ENCODE assay signal across 18 cellular contexts in the genomic region with DNA sequence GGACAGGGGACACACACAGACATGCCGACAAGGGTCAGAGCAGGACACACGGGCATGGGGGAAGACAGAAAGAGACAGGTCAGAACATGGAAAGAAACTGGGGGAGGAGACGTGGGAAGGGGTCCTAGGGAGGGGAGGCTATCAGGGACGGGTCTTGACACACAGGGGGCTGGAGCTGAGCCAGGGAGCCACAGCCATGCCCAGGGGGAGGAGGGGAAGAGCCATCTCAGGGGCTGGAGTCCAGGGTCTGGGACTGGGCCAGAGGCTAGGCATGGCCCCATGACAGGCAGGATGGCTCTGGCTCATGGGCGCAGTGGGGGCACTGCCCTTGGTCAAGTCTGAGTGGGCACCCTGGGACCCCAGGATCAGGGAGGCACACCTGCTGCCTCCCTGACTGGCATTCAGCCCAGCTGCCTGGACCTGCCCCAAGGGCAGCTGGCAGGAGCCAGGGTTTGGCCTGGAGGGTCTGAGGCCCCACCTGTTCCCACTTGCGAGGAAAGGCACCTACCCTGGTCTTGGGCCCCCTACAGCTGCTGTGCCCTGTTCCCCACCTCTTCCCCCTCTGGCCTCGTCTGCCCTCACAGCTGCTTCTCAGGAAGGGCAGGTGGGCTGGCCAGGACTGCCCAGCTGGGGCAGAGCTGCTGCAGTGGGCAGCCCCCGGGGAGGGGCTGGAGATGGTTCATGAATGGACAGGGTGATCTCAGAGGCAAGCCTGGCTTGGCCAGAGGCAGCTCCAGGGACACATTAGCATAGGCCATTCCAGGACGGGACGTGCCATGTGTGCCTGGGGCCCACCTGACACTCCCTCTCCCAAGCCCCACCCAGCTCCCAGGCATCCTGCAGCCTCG. TPM values are rescaled to one million over a fixed set of nuclear protein-coding genes. Genes with fewer than 3 reads are reported as not detected.
DNase-seq lines count a peak whose midpoint lies in the region; ATAC-seq and TF ChIP-seq lines count a peak whose summit lies in the region.
"Had no signal": no experiment of that assay in that cellular context is flagged by ENCODE, and none has a peak within 500 bp of the region (broad histone marks: within the 10 kb centered on the region; RNA-seq: fewer than 3 reads in every experiment).

No MANE protein-coding gene starts in this region.

- no peak overlapping the region for H3K9ac ChIP-seq in neuronal stem cell (ENCODE audit: low read depth, low read length, poor library complexity)

- peaks cover 28 to 41% of the 10 kb centered on the region in 2 donors for H3K36me3 ChIP-seq in neuronal stem cell (replicated peaks in 1 of 2; ENCODE audit: control insufficient read depth in 2 of 2, insufficient read depth in 2 of 2, low read length in 2 of 2)

- H3K36me3 Mint-ChIP-seq in activated CD8-positive, alpha-beta T cell treated with anti-CD3 and anti-CD28 coated beads, Interleukin-2, amount 10 ng/mL, durations not matched to agents 7 days and 5 days (ENCODE audit: low read depth), result no peaks in the 10 kb centered on the region
- H3K36me3 Mint-ChIP-seq in activated CD8-positive, alpha-beta T cell treated with anti-CD3 and anti-CD28 coated beads for 36 hours (ENCODE audit: low read depth), result no peaks in the 10 kb centered on the region
- H3K36me3 Mint-ChIP-seq in endothelial cell (ENCODE audit: low read depth, unreplicated experiment) (peaks cover 51% of the 10 kb centered on the region), type B pancreatic cell (no peaks in the 10 kb centered on the region)
- no peaks in the 10 kb centered on the region for H3K36me3 Mint-ChIP-seq in CD4-positive, alpha-beta T cell (ENCODE audit: low read depth)
- H3K36me3 Mint-ChIP-seq: immature natural killer cell had no signal

- WGBS in neuronal stem cell (ENCODE audit: extremely low coverage in 2 of 2, insufficient read length in 2 of 2, insufficient replicate concordance in 1 of 2), 2 donors, result no CpG with 5 or more reads among the region's 11 CpGs

- H4K8ac ChIP-seq in neuronal stem cell (ENCODE audit: low read depth, low read length), result no peak overlapping the region

- ATAC-seq in activated CD8-positive, alpha-beta T cell treated with anti-CD3 and anti-CD28 coated beads, Interleukin-2, amount 10 ng/mL, durations not matched to agents 7 days and 5 days, result no peak
- ATAC-seq in activated CD8-positive, alpha-beta T cell treated with anti-CD3 and anti-CD28 coated beads for 36 hours, result no peak
- no peak for ATAC-seq in HG03280 (IDR thresholded peaks at IDR 0.05; ENCODE audit: unreplicated experiment)
- no peak for ATAC-seq in CD4-positive, alpha-beta T cell (ENCODE audit: poor library complexity)

- H3K4me1 Mint-ChIP-seq in activated CD8-positive, alpha-beta T cell treated with anti-CD3 and anti-CD28 coated beads, Interleukin-2, amount 10 ng/mL, durations not matched to agents 7 days and 5 days (ENCODE audit: low read depth), result no peaks in the 10 kb centered on the region
- H3K4me1 Mint-ChIP-seq in activated CD8-positive, alpha-beta T cell treated with anti-CD3 and anti-CD28 coated beads for 36 hours (ENCODE audit: low read depth), result no peaks in the 10 kb centered on the region
- peaks cover 34% of the 10 kb centered on the region for H3K4me1 Mint-ChIP-seq in endothelial cell (ENCODE audit: unreplicated experiment)
- H3K4me1 Mint-ChIP-seq in type B pancreatic cell (ENCODE audit: unreplicated experiment), result peaks cover 15% of the 10 kb centered on the region
- H3K4me1 Mint-ChIP-seq in CD4-positive, alpha-beta T cell (ENCODE audit: low read depth), result no peaks in the 10 kb centered on the region
- H3K4me1 Mint-ChIP-seq: immature natural killer cell had no signal

- DNase-seq in activated CD8-positive, alpha-beta T cell treated with anti-CD3 and anti-CD28 coated beads, Interleukin-2, amount 10 ng/mL, durations not matched to agents 7 days and 5 days, result no peak
- no peak for DNase-seq in activated CD8-positive, alpha-beta T cell treated with anti-CD3 and anti-CD28 coated beads for 36 hours
- no peak for DNase-seq in endothelial cell (ENCODE audit: low spot score)
- no peak for DNase-seq in neuronal stem cell (ENCODE audit: low spot score)
- no peak for DNase-seq in type B pancreatic cell (ENCODE audit: extremely low spot score, unreplicated experiment)
- DNase-seq in CD4-positive, alpha-beta T cell, result no peak
- DNase-seq in T-helper 1 cell, result no peak
- DNase-seq: H7; immature natural killer cell; Karpas-422; NCI-H2029 treated with DMSO at 0.1 percent for 48 hours; NCI-H82; stimulated activated CD4-positive, alpha-beta T cell treated with anti-CD3 and anti-CD28 coated beads, Interleukin-2, amount 100 ng/mL, for 24 hours; stimulated activated CD8-positive, alpha-beta memory T cell treated with anti-CD3 and anti-CD28 coated beads, Interleukin-4, amount 100 ng/mL, for 48 hours; T1000 had no signal

- H3K27me3 ChIP-seq in neuronal stem cell (ENCODE audit: control insufficient read depth in 3 of 3, insufficient read depth in 3 of 3, low read depth in 1 of 3, low read length in 3 of 3), result no peaks in the 10 kb centered on the region
- H3K27me3 ChIP-seq in CD4-positive, alpha-beta T cell (ENCODE audit: control insufficient read depth, insufficient read depth, low read length), result no peaks in the 10 kb centered on the region

- no peak overlapping the region for H3K4ac ChIP-seq in neuronal stem cell (ENCODE audit: low read length)

- H3K27ac ChIP-seq in neuronal stem cell (replicated peaks; ENCODE audit: low read length), result no peak overlapping the region
- no peak overlapping the region for H3K27ac ChIP-seq in CD4-positive, alpha-beta T cell (ENCODE audit: low read depth, low read length)
- H3K27ac ChIP-seq: HL-60 had no signal

- H3K4me3 ChIP-seq in neuronal stem cell (ENCODE audit: low read length in 2 of 2), result no peak overlapping the region

- H3K4me3 Mint-ChIP-seq in activated CD8-positive, alpha-beta T cell treated with anti-CD3 and anti-CD28 coated beads, Interleukin-2, amount 10 ng/mL, durations not matched to agents 7 days and 5 days, result no peak overlapping the region
- no peak overlapping the region for H3K4me3 Mint-ChIP-seq in activated CD8-positive, alpha-beta T cell treated with anti-CD3 and anti-CD28 coated beads for 36 hours
- H3K4me3 Mint-ChIP-seq in endothelial cell (ENCODE audit: unreplicated experiment) (peak overlapping the region; percentile 77), type B pancreatic cell (no peak overlapping the region)
- no peak overlapping the region for H3K4me3 Mint-ChIP-seq in CD4-positive, alpha-beta T cell
- H3K4me3 Mint-ChIP-seq: activated T-helper 1 cell treated with anti-CD3 and anti-CD28 coated beads, Interleukin-12 subunit alpha, Interleukin-12 subunit beta, Interleukin-2, Interleukin-4 antibody, amounts not matched to agents 30 ng/mL and 10 ng/mL and 1 ng/mL, durations not matched to agents 14 hours and 24 hours and 36 hours; immature natural killer cell had no signal

- no peak overlapping the region for H2BK120ac ChIP-seq in neuronal stem cell (ENCODE audit: low read depth, low read length)

- H3K9me3 ChIP-seq in neuronal stem cell (replicated peaks in 1 of 2; ENCODE audit: control insufficient read depth in 2 of 2, insufficient read depth in 1 of 2, low read depth in 1 of 2, low read length in 2 of 2), result no peaks in the 10 kb centered on the region
- no peaks in the 10 kb centered on the region for H3K9me3 ChIP-seq in CD4-positive, alpha-beta T cell (ENCODE audit: control insufficient read depth, low read length)

- H2AK5ac ChIP-seq in neuronal stem cell (ENCODE audit: low read depth, low read length), result peak overlapping the region; percentile 52

- intact Hi-C loops in activated CD8-positive, alpha-beta T cell treated with anti-CD3 and anti-CD28 coated beads for 36 hours (cut with micrococcal nuclease), result no loop called here
- intact Hi-C loops in CD4-positive, alpha-beta T cell (cut with DNase I, micrococcal nuclease), result no loop called here

- H3K79me1 ChIP-seq in neuronal stem cell (ENCODE audit: low read depth, low read length), result no peaks in the 10 kb centered on the region

- H3K23ac ChIP-seq in neuronal stem cell (ENCODE audit: low read depth, low read length, poor library complexity), result no peak overlapping the region

- H2BK15ac ChIP-seq in neuronal stem cell (ENCODE audit: low read length), result no peak overlapping the region

- H3K18ac ChIP-seq in neuronal stem cell (ENCODE audit: low read length), result peak overlapping the region; percentile 66

- H2BK5ac ChIP-seq in neuronal stem cell (ENCODE audit: low read length), result no peak overlapping the region

- no peak overlapping the region for H3K4me2 ChIP-seq in neuronal stem cell (ENCODE audit: insufficient read depth, low read length, poor library complexity, severe bottlenecking)

- CTCF ChIA-PET in activated CD8-positive, alpha-beta T cell treated with anti-CD3 and anti-CD28 coated beads, Interleukin-2, amount 10 ng/mL, durations not matched to agents 7 days and 5 days (lab: Charles Lee), result no interaction called here
- CTCF ChIA-PET in activated CD8-positive, alpha-beta T cell treated with anti-CD3 and anti-CD28 coated beads for 36 hours (lab: Charles Lee), result no interaction called here
- CTCF ChIA-PET in CD4-positive, alpha-beta T cell (lab: Charles Lee), result no interaction called here

- peak overlapping the region; percentile 20 for H3K27ac Mint-ChIP-seq in activated CD8-positive, alpha-beta T cell treated with anti-CD3 and anti-CD28 coated beads, Interleukin-2, amount 10 ng/mL, durations not matched to agents 7 days and 5 days
- H3K27ac Mint-ChIP-seq in activated CD8-positive, alpha-beta T cell treated with anti-CD3 and anti-CD28 coated beads for 36 hours, result no peak overlapping the region
- H3K27ac Mint-ChIP-seq in endothelial cell (ENCODE audit: unreplicated experiment) (peak overlapping the region; percentile 92), type B pancreatic cell (peak overlapping the region; percentile 11)
- H3K27ac Mint-ChIP-seq in CD4-positive, alpha-beta T cell, result no peak overlapping the region
- H3K27ac Mint-ChIP-seq: activated T-helper 1 cell treated with anti-CD3 and anti-CD28 coated beads, Interleukin-12 subunit alpha, Interleukin-12 subunit beta, Interleukin-2, Interleukin-4 antibody, amounts not matched to agents 30 ng/mL and 10 ng/mL and 1 ng/mL, durations not matched to agents 14 hours and 24 hours and 36 hours; immature natural killer cell had no signal

- H2BK12ac ChIP-seq in neuronal stem cell (ENCODE audit: low read length), result no peak overlapping the region

- H2AFZ ChIP-seq in neuronal stem cell (ENCODE audit: low read length), result no peak overlapping the region

- H3K9me3 Mint-ChIP-seq in activated CD8-positive, alpha-beta T cell treated with anti-CD3 and anti-CD28 coated beads, Interleukin-2, amount 10 ng/mL, durations not matched to agents 7 days and 5 days (ENCODE audit: insufficient read depth), result no peaks in the 10 kb centered on the region
- no peaks in the 10 kb centered on the region for H3K9me3 Mint-ChIP-seq in activated CD8-positive, alpha-beta T cell treated with anti-CD3 and anti-CD28 coated beads for 36 hours
- H3K9me3 Mint-ChIP-seq in endothelial cell (ENCODE audit: unreplicated experiment), result no peaks in the 10 kb centered on the region
- no peaks in the 10 kb centered on the region for H3K9me3 Mint-ChIP-seq in type B pancreatic cell
- H3K9me3 Mint-ChIP-seq in CD4-positive, alpha-beta T cell, result no peaks in the 10 kb centered on the region
- H3K9me3 Mint-ChIP-seq: activated T-helper 1 cell treated with anti-CD3 and anti-CD28 coated beads, Interleukin-12 subunit alpha, Interleukin-12 subunit beta, Interleukin-2, Interleukin-4 antibody, amounts not matched to agents 30 ng/mL and 10 ng/mL and 1 ng/mL, durations not matched to agents 14 hours and 24 hours and 36 hours; immature natural killer cell had no signal

- TF ChIP-seq CTCF in activated CD8-positive, alpha-beta T cell treated with anti-CD3 and anti-CD28 coated beads for 36 hours (IDR thresholded peaks at IDR 0.05), result no peak
- TF ChIP-seq CTCF in endothelial cell (IDR thresholded peaks at IDR 0.05; ENCODE audit: unreplicated experiment) (no peak), type B pancreatic cell (conservative IDR thresholded peaks at IDR 0.05) (no peak)
- TF ChIP-seq CTCF in CD4-positive, alpha-beta T cell (IDR thresholded peaks at IDR 0.05), result no peak

- H3K4me1 ChIP-seq in neuronal stem cell (ENCODE audit: control insufficient read depth in 2 of 2, insufficient read depth in 1 of 2, low read depth in 1 of 2, low read length in 2 of 2), result peaks cover 4 to 6% of the 10 kb centered on the region in 2 donors

- H4K91ac ChIP-seq in neuronal stem cell (ENCODE audit: low read depth, low read length, poor library complexity), result no peak overlapping the region

- POLR2A ChIA-PET in activated CD8-positive, alpha-beta T cell treated with anti-CD3 and anti-CD28 coated beads, Interleukin-2, amount 10 ng/mL, durations not matched to agents 7 days and 5 days (lab: Charles Lee), result no interaction called here
- POLR2A ChIA-PET in activated CD8-positive, alpha-beta T cell treated with anti-CD3 and anti-CD28 coated beads for 36 hours (lab: Charles Lee), result no interaction called here
- POLR2A ChIA-PET in CD4-positive, alpha-beta T cell (lab: Charles Lee), result no interaction called here

- no peak overlapping the region for H3K14ac ChIP-seq in neuronal stem cell (ENCODE audit: low read length)

- H3K27me3 Mint-ChIP-seq in activated CD8-positive, alpha-beta T cell treated with anti-CD3 and anti-CD28 coated beads, Interleukin-2, amount 10 ng/mL, durations not matched to agents 7 days and 5 days (ENCODE audit: low read depth), result no peaks in the 10 kb centered on the region
- no peaks in the 10 kb centered on the region for H3K27me3 Mint-ChIP-seq in activated CD8-positive, alpha-beta T cell treated with anti-CD3 and anti-CD28 coated beads for 36 hours
- peaks cover 22% of the 10 kb centered on the region for H3K27me3 Mint-ChIP-seq in endothelial cell (ENCODE audit: unreplicated experiment)
- no peaks in the 10 kb centered on the region for H3K27me3 Mint-ChIP-seq in type B pancreatic cell
- no peaks in the 10 kb centered on the region for H3K27me3 Mint-ChIP-seq in CD4-positive, alpha-beta T cell

RNA-seq across cellular contexts. Expression of a gene that starts 42.9 kb away (rescaled TPM):
- 1 to 10 TPM; 3.2 to 3.8 TPM for total RNA-seq in activated CD8-positive, alpha-beta T cell treated with anti-CD3 and anti-CD28 coated beads, Interleukin-2, amount 10 ng/mL, durations not matched to agents 7 days and 5 days
- 10 to 100 TPM; 52.1 to 59.0 TPM for total RNA-seq in activated CD8-positive, alpha-beta T cell treated with anti-CD3 and anti-CD28 coated beads for 36 hours
- 1,732 TPM for total RNA-seq in endothelial cell (ENCODE audit: unreplicated experiment)
- 11.0 TPM for polyA plus RNA-seq in neuronal stem cell (2013, experiment 1 of 2)
- 10.9 TPM for polyA plus RNA-seq in neuronal stem cell (2013, experiment 2 of 2)
- total RNA-seq in type B pancreatic cell (ENCODE audit: low replicate concordance), result 124 and 130 TPM in 2 replicates
- total RNA-seq in CD4-positive, alpha-beta T cell, result 10 to 100 TPM; 10.8 to 11.0 TPM

Comparison
In these comparisons a context has a peak if more than half of its experiments do, and no peak if none do; other contexts are left out.
1. H3K27ac Mint-ChIP-seq: peak in activated CD8-positive, alpha-beta T cell treated with anti-CD3 and anti-CD28 coated beads, Interleukin-2, amount 10 ng/mL, durations not matched to agents 7 days and 5 days (single experiment), endothelial cell (single experiment) and type B pancreatic cell (single experiment); none in activated CD8-positive, alpha-beta T cell treated with anti-CD3 and anti-CD28 coated beads for 36 hours (single experiment) and CD4-positive, alpha-beta T cell (single experiment).
2. RNA of a gene that starts 42.9 kb away (total RNA-seq): 1,732 TPM in endothelial cell (single experiment); 124 to 130 TPM in type B pancreatic cell, 52.1 to 59.0 TPM in activated CD8-positive, alpha-beta T cell treated with anti-CD3 and anti-CD28 coated beads for 36 hours, 10.8 to 11.0 TPM in CD4-positive, alpha-beta T cell and 3.2 to 3.8 TPM in activated CD8-positive, alpha-beta T cell treated with anti-CD3 and anti-CD28 coated beads, Interleukin-2, amount 10 ng/mL, durations not matched to agents 7 days and 5 days; every median in the first group is over 10 times any median in the second.